1 cellular context compared by ENCODE assay signal in the genomic region with DNA sequence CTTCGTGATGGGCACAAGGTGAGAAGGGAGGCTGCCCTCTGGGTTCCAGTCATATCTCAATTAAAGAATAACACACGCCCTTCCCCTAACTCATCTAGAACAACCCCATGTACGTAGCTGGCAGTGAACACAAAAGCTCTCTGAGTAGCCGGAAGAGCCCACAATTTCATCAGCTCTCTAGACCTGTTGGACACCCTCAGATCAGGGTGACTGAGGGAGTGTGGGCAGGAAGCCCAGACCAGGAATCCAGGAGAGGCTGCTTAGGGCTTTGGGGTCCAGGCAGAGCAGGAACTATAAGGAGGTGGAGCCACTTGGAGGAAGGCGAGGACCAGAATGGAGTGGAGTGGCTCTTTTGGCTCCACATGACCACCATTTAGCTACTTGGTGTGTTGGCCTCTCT.
TF ChIP-seq lines count a peak whose summit lies in the region.

No MANE protein-coding gene starts in this region.

TF ChIP-seq in SK-N-SH, 30 proteins besides CTCF, POLR2A, EP300 and RAD21 (continued from another document):
- no peak for TF ChIP-seq USF2 (IDR thresholded peaks at IDR 0.05; ENCODE audit: borderline replicate concordance, low read depth, low read length)
- no peak for TF ChIP-seq PBX3 (IDR thresholded peaks at IDR 0.05)
